ENCODE assay signal across 20 cellular contexts in genomic region chr12:50636505-50636904, GRCh38.
DNase-seq lines count a peak whose midpoint lies in the region; ATAC-seq and TF ChIP-seq lines count a peak whose summit lies in the region.
"Had no signal": no experiment of that assay in that cellular context is flagged by ENCODE, and none has a peak within 500 bp of the region (broad histone marks: within the 10 kb centered on the region; RNA-seq: fewer than 3 reads in every experiment).

No MANE protein-coding gene starts in this region.

- WGBS in body of pancreas, 2 donors: 66 to 78% methylated on average over 3 of the region's 3 CpGs
- 75% methylated on average over 2 of the region's 3 CpGs for WGBS in right lobe of liver (ENCODE audit: insufficient coverage, low coverage, low lambda C conversion rate, missing lambda C conversion rate)
- no CpG with 5 or more reads among the region's 3 CpGs for WGBS in mesendoderm (ENCODE audit: extremely low coverage, insufficient coverage, low lambda C conversion rate)

- no peak overlapping the region for H4K5ac ChIP-seq in mesendoderm (ENCODE audit: low read length)

- no peak overlapping the region for H2AK5ac ChIP-seq in mesendoderm (ENCODE audit: low read length)

- H3K27ac Mint-ChIP-seq in CD4-positive, CD25-positive, alpha-beta regulatory T cell: peak overlapping the region in 2 of 3 donors; percentile 48 to 63
- peak overlapping the region in 2 of 3 donors; percentile 15 to 33 for H3K27ac Mint-ChIP-seq in IgD-negative memory B cell
- H3K27ac Mint-ChIP-seq in CD8-positive, alpha-beta T cell: no peak overlapping the region

- no peaks in the 10 kb centered on the region for H3K79me1 ChIP-seq in mesendoderm (ENCODE audit: low read length)

- intact Hi-C loops in body of pancreas (cut with DNase I) (loop anchor here (5.0 kb wide), 1 partner anchor 134 kb away; the partner anchor contains the start of gene DIP2B), right lobe of liver (cut with DNase I) (loop anchor here in 1 of 2 donors (10.0 kb wide), 1 partner anchor 132 kb away; the partner anchor contains the start of gene DIP2B)
- intact Hi-C loops in CD8-positive, alpha-beta T cell (cut with DNase I, micrococcal nuclease): loop anchor here in 1 of 2 experiments (5.0 kb wide), 2 partner anchors 34 to 234 kb away; partner anchors contain the start of gene LARP4

- H3K4ac ChIP-seq in mesendoderm (ENCODE audit: low read depth, low read length): no peak overlapping the region

- peaks cover 38 to 65% (median 43%) of the 10 kb centered on the region in 4 donors for H3K4me1 Mint-ChIP-seq in CD4-positive, CD25-positive, alpha-beta regulatory T cell
- H3K4me1 Mint-ChIP-seq in IgD-negative memory B cell: peaks cover 15 to 29% (median 26%) of the 10 kb centered on the region in 3 donors
- peaks cover 20% of the 10 kb centered on the region for H3K4me1 Mint-ChIP-seq in CD8-positive, alpha-beta T cell (ENCODE audit: low read depth)

- no peak overlapping the region for H3K4me3 Mint-ChIP-seq in CD4-positive, CD25-positive, alpha-beta regulatory T cell
- H3K4me3 Mint-ChIP-seq in IgD-negative memory B cell: no peak overlapping the region
- no peak overlapping the region for H3K4me3 Mint-ChIP-seq in CD8-positive, alpha-beta T cell
- H3K4me3 Mint-ChIP-seq: immature natural killer cell had no signal

- no peak overlapping the region for H3K4me2 ChIP-seq in mesendoderm (ENCODE audit: low read length)
- H3K4me2 ChIP-seq: BLaER1, KMS-11 had no signal

- H3K27me3 Mint-ChIP-seq in CD4-positive, CD25-positive, alpha-beta regulatory T cell: no peaks in the 10 kb centered on the region
- H3K27me3 Mint-ChIP-seq in IgD-negative memory B cell: no peaks in the 10 kb centered on the region
- no peaks in the 10 kb centered on the region for H3K27me3 Mint-ChIP-seq in CD8-positive, alpha-beta T cell (ENCODE audit: low read depth)

- no peak for DNase-seq in CD4-positive, CD25-positive, alpha-beta regulatory T cell
- no peak for DNase-seq in body of pancreas
- DNase-seq in right lobe of liver: no peak
- DNase-seq in mesendoderm: no peak
- no peak for DNase-seq in erythroblast (lab: John Stamatoyannopoulos, UW)
- no peak for DNase-seq in CD8-positive, alpha-beta T cell
- DNase-seq: activated CD4-positive, CD25-positive, alpha-beta regulatory T cell treated with anti-CD3 and anti-CD28 coated beads, Interleukin-2, amount 50 U/mL, for 72 hours; activated gamma-delta T cell; DMS53; immature natural killer cell; NCI-H1105; NCI-H2171; sigmoid colon; stimulated activated CD4-positive, alpha-beta T cell treated with anti-CD3 and anti-CD28 coated beads, Interleukin-2, amount 100 ng/mL, for 24 hours had no signal

- no peak overlapping the region for H3K56ac ChIP-seq in mesendoderm (ENCODE audit: low read length)

- no peaks in the 10 kb centered on the region for H3K9me3 Mint-ChIP-seq in CD4-positive, CD25-positive, alpha-beta regulatory T cell
- no peaks in the 10 kb centered on the region for H3K9me3 Mint-ChIP-seq in IgD-negative memory B cell
- H3K9me3 Mint-ChIP-seq in CD8-positive, alpha-beta T cell: no peaks in the 10 kb centered on the region
- H3K9me3 Mint-ChIP-seq: immature natural killer cell had no signal

- no peaks in the 10 kb centered on the region for H3K79me2 ChIP-seq in mesendoderm (ENCODE audit: control insufficient read depth, insufficient read depth, low read length)

- no peaks in the 10 kb centered on the region for H3K9me3 ChIP-seq in CD4-positive, CD25-positive, alpha-beta regulatory T cell (ENCODE audit: control insufficient read depth in 2 of 2, low read length in 2 of 2)
- no peaks in the 10 kb centered on the region for H3K9me3 ChIP-seq in body of pancreas
- no peaks in the 10 kb centered on the region for H3K9me3 ChIP-seq in right lobe of liver
- H3K9me3 ChIP-seq in CD8-positive, alpha-beta T cell (ENCODE audit: low read length): no peaks in the 10 kb centered on the region
- H3K9me3 ChIP-seq: BLaER1, sigmoid colon, thoracic aorta had no signal

- CTCF ChIA-PET in CD8-positive, alpha-beta T cell (lab: Charles Lee): interaction anchor here (1.0 to 2.6 kb wide), 4 partner anchors 11 to 133 kb away, joined by 3 to 25 read pairs (median 4); partner anchors contain the start of gene DIP2B

- TF ChIP-seq CTCF in body of pancreas (IDR thresholded peaks at IDR 0.05) (no peak), right lobe of liver (IDR thresholded peaks at IDR 0.05) (no peak)
- TF ChIP-seq CTCF in CD8-positive, alpha-beta T cell (IDR thresholded peaks at IDR 0.05): no peak

- no peak overlapping the region for H3K9ac ChIP-seq in mesendoderm (ENCODE audit: low read length)
- H3K9ac ChIP-seq: BLaER1, KMS-11 had no signal

- no peak overlapping the region for H3K23ac ChIP-seq in mesendoderm (ENCODE audit: low read length)

- peaks cover 18% of the 10 kb centered on the region for H3K4me1 ChIP-seq in CD4-positive, CD25-positive, alpha-beta regulatory T cell (ENCODE audit: control insufficient read depth, insufficient read depth, low read length, poor library complexity, severe bottlenecking)
- H3K4me1 ChIP-seq in body of pancreas (peaks cover 34% of the 10 kb centered on the region), right lobe of liver (peaks cover 0 to 30% (median 8%) of the 10 kb centered on the region in 4 donors), mesendoderm (ENCODE audit: control insufficient read depth, low read depth, low read length) (no peaks in the 10 kb centered on the region)
- peaks cover 3% of the 10 kb centered on the region for H3K4me1 ChIP-seq in CD8-positive, alpha-beta T cell (ENCODE audit: insufficient read depth, low read length)

- no peak overlapping the region for H2BK120ac ChIP-seq in mesendoderm (ENCODE audit: low read depth, low read length)

- no peaks in the 10 kb centered on the region for H3K27me3 ChIP-seq in CD4-positive, CD25-positive, alpha-beta regulatory T cell (ENCODE audit: control insufficient read depth, insufficient read depth, low read length)
- H3K27me3 ChIP-seq in body of pancreas (no peaks in the 10 kb centered on the region), right lobe of liver (no peaks in the 10 kb centered on the region), mesendoderm (ENCODE audit: insufficient read depth, low read length, poor library complexity) (no peaks in the 10 kb centered on the region)
- no peaks in the 10 kb centered on the region for H3K27me3 ChIP-seq in CD8-positive, alpha-beta T cell (ENCODE audit: insufficient read depth, low read length)
- H3K27me3 ChIP-seq: BLaER1, sigmoid colon had no signal

- ATAC-seq in CD4-positive, CD25-positive, alpha-beta regulatory T cell (ENCODE audit: low read depth in 2 of 2): no peak
- ATAC-seq in body of pancreas (peak; percentile 12), right lobe of liver (peak; percentile 16 to 52 (median 46)), GM21381 (IDR thresholded peaks at IDR 0.05; ENCODE audit: unreplicated experiment) (no peak)
- no peak for ATAC-seq in CD8-positive, alpha-beta T cell
- ATAC-seq: Right ventricle myocardium inferior had no signal

- no peak for TF ChIP-seq POLR2A in body of pancreas (IDR thresholded peaks at IDR 0.05)
- no peak for TF ChIP-seq POLR2A in right lobe of liver (IDR thresholded peaks at IDR 0.05)
- no peak for TF ChIP-seq POLR2A in erythroblast (IDR thresholded peaks at IDR 0.05; ENCODE audit: low read length)

- H3K4me3 ChIP-seq in CD4-positive, CD25-positive, alpha-beta regulatory T cell (ENCODE audit: low read depth, low read length): no peak overlapping the region
- H3K4me3 ChIP-seq in body of pancreas (no peak overlapping the region), right lobe of liver (no peak overlapping the region), mesendoderm (ENCODE audit: low read length) (no peak overlapping the region)
- no peak overlapping the region for H3K4me3 ChIP-seq in CD8-positive, alpha-beta T cell (ENCODE audit: low read depth, low read length)
- H3K4me3 ChIP-seq: BLaER1, sigmoid colon, thoracic aorta had no signal

- H3K36me3 Mint-ChIP-seq in CD4-positive, CD25-positive, alpha-beta regulatory T cell: peaks cover 12% of the 10 kb centered on the region
- no peaks in the 10 kb centered on the region for H3K36me3 Mint-ChIP-seq in IgD-negative memory B cell
- peaks cover 18% of the 10 kb centered on the region for H3K36me3 Mint-ChIP-seq in CD8-positive, alpha-beta T cell

- H4K8ac ChIP-seq in mesendoderm (ENCODE audit: low read depth, low read length): no peak overlapping the region

- no peak overlapping the region for H2BK5ac ChIP-seq in mesendoderm (ENCODE audit: low read length)

- POLR2A ChIA-PET in CD8-positive, alpha-beta T cell (lab: Charles Lee): no interaction called here

- no peak overlapping the region for H2BK15ac ChIP-seq in mesendoderm (replicated peaks; ENCODE audit: low read depth)

- H3K36me3 ChIP-seq in CD4-positive, CD25-positive, alpha-beta regulatory T cell (ENCODE audit: control insufficient read depth, insufficient read depth, low read length): peaks cover 7% of the 10 kb centered on the region
- H3K36me3 ChIP-seq in body of pancreas (replicated peaks in 1 of 2; ENCODE audit: insufficient read depth in 1 of 2, low read depth in 2 of 2) (no peaks in the 10 kb centered on the region), right lobe of liver (peaks cover 0 to under 1% (median 0%) of the 10 kb centered on the region in 4 donors), mesendoderm (ENCODE audit: control insufficient read depth, insufficient read depth, low read length) (no peaks in the 10 kb centered on the region)
- H3K36me3 ChIP-seq in CD8-positive, alpha-beta T cell (ENCODE audit: insufficient read depth, low read length): no peaks in the 10 kb centered on the region
- H3K36me3 ChIP-seq: thoracic aorta had no signal

- no peak overlapping the region for H3K18ac ChIP-seq in mesendoderm (ENCODE audit: low read length)

- H3K27ac ChIP-seq in CD4-positive, CD25-positive, alpha-beta regulatory T cell (ENCODE audit: insufficient read depth, low read length, poor library complexity, severe bottlenecking): no peak overlapping the region
- H3K27ac ChIP-seq in body of pancreas: no peak overlapping the region
- no peak overlapping the region for H3K27ac ChIP-seq in right lobe of liver
- H3K27ac ChIP-seq in mesendoderm (ENCODE audit: low read depth, low read length): no peak overlapping the region
- H3K27ac ChIP-seq in CD8-positive, alpha-beta T cell (ENCODE audit: low read depth, low read length): no peak overlapping the region
- H3K27ac ChIP-seq: BLaER1, KMS-11, sigmoid colon, thoracic aorta had no signal

Comparison
In these comparisons a context has a peak if more than half of its experiments do, and no peak if none do; other contexts are left out.
1. ATAC-seq: peak in body of pancreas (single experiment) and right lobe of liver (4 of 4); none in CD4-positive, CD25-positive, alpha-beta regulatory T cell (0 of 2), GM21381 (single experiment) and CD8-positive, alpha-beta T cell (single experiment).